31 cellular contexts compared by ENCODE assay signal in the genomic region with DNA sequence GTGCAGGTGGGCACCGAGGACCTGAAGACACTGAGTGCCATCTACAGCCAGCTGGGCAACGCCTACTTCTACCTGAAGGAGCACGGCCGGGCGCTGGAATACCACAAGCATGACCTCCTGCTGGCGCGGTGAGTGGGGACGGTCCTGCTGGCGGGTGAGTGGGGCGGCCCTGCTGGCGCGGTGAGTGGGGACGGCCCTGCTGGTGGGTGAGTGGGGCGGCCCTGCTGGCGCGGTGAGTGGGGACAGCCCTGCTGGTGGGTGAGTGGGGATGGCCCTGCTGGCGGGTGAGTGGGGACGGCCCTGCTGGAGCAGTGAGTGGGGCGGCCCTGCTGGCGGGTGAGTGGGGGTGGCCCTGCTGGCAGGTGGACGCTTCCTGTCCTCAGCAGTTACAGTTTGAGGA. TPM values are rescaled to one million over a fixed set of nuclear protein-coding genes. Genes with fewer than 3 reads are reported as not detected.
"Had no signal": no experiment of that assay in that cellular context is flagged by ENCODE, and none has a peak within 500 bp of the region (broad histone marks: within the 10 kb centered on the region; RNA-seq: fewer than 3 reads in every experiment).

No MANE protein-coding gene starts in this region.

- H3K9me3 ChIP-seq: left lung, lower lobe of right lung, neutrophil, psoas muscle, stomach, testis, thyroid gland, transverse colon, upper lobe of left lung, vagina had no signal

- H2AFZ ChIP-seq: parathyroid adenoma had no signal

- H3K27me3 Mint-ChIP-seq: naive thymus-derived CD8-positive, alpha-beta T cell had no signal

- H3K36me3 ChIP-seq: neutrophil, thyroid gland, transverse colon had no signal

- H3K36me3 Mint-ChIP-seq: naive thymus-derived CD8-positive, alpha-beta T cell had no signal

- H3K4me1 ChIP-seq: left lung, lower lobe of right lung, parathyroid adenoma, psoas muscle, thyroid gland had no signal

- H3K27me3 ChIP-seq: left lung, stomach, testis, thyroid gland, transverse colon, upper lobe of left lung, vagina had no signal

- H3K79me2 ChIP-seq: parathyroid adenoma had no signal

- H3K9me3 Mint-ChIP-seq: naive thymus-derived CD8-positive, alpha-beta T cell; nephron; neural crest cell had no signal

- FAIRE-seq: keratinocyte had no signal

- DNase-seq: hippocampal formation; kidney glomerular epithelial cell; left colon; left lung; lower lobe of right lung; mammary epithelial cell; mesenchymal stem cell; naive thymus-derived CD8-positive, alpha-beta T cell; occipital lobe; psoas muscle; stimulated activated CD4-positive, alpha-beta T cell treated with anti-CD3 and anti-CD28 coated beads, Interleukin-12 subunit alpha, Interleukin-12 subunit beta, amount 100 ng/mL, for 4 hours; stimulated activated CD4-positive, alpha-beta T cell treated with anti-CD3 and anti-CD28 coated beads, Interleukin-15, amount 100 ng/mL, for 24 hours; stimulated activated CD4-positive, alpha-beta T cell treated with anti-CD3 and anti-CD28 coated beads, Interleukin-2, amount 100 ng/mL, for 24 hours; stimulated activated CD4-positive, alpha-beta T cell treated with anti-CD3 and anti-CD28 coated beads, Interleukin-4, amount 100 ng/mL, for 1 hour; stimulated activated naive CD4-positive, alpha-beta T cell; stomach; testis; thyroid gland; transverse colon had no signal

- H3K9ac ChIP-seq: parathyroid adenoma had no signal

- H3K27ac Mint-ChIP-seq: naive thymus-derived CD8-positive, alpha-beta T cell; nephron had no signal

- H3K4me3 Mint-ChIP-seq: naive thymus-derived CD8-positive, alpha-beta T cell; nephron; neural crest cell had no signal

- ATAC-seq: left colon; left lung; lower lobe of right lung; naive thymus-derived CD8-positive, alpha-beta T cell; psoas muscle; sciatic nerve had no signal

- H3K4me1 Mint-ChIP-seq: naive thymus-derived CD8-positive, alpha-beta T cell had no signal

- H3K27ac ChIP-seq: left lung, lower lobe of right lung, neutrophil, parathyroid adenoma, psoas muscle, skin epidermis, stomach, testis, thyroid gland, transverse colon, vagina had no signal

- H3K4me3 ChIP-seq: left lung, lower lobe of right lung, psoas muscle, skin epidermis, stomach, testis, thyroid gland, transverse colon, upper lobe of left lung, vagina had no signal

RNA-seq across cellular contexts. Expression of a gene that starts 30.6 kb away (rescaled TPM):
- total RNA-seq: naive thymus-derived CD8-positive, alpha-beta T cell; osteocyte; posterior vena cava; psoas muscle; vagina had no signal
- polyA plus RNA-seq: liver; mammary epithelial cell; naive thymus-derived CD8-positive, alpha-beta T cell; psoas muscle had no signal
